In genomic region chr10:6039711-6040110, GRCh38 we compare ENCODE assay signal across 28 cellular contexts. TPM values are rescaled to one million over a fixed set of nuclear protein-coding genes. Genes with fewer than 3 reads are reported as not detected.
DNase-seq lines count a peak whose midpoint lies in the region; ATAC-seq and TF ChIP-seq lines count a peak whose summit lies in the region.
"Had no signal": no experiment of that assay in that cellular context is flagged by ENCODE, and none has a peak within 500 bp of the region (broad histone marks: within the 10 kb centered on the region; RNA-seq: fewer than 3 reads in every experiment).

No MANE protein-coding gene starts in this region.

- H3K9me3 Mint-ChIP-seq in activated naive CD4-positive, alpha-beta T cell treated with anti-CD3 and anti-CD28 coated beads, Interleukin-2, amount 10 ng/mL, durations not matched to agents 7 days and 5 days = peaks cover 5% of the 10 kb centered on the region
- no peaks in the 10 kb centered on the region for H3K9me3 Mint-ChIP-seq in activated CD4-positive, alpha-beta memory T cell treated with anti-CD3 and anti-CD28 coated beads, Interleukin-2, amount 10 ng/mL, durations not matched to agents 7 days and 5 days
- no peaks in the 10 kb centered on the region for H3K9me3 Mint-ChIP-seq in activated naive CD8-positive, alpha-beta T cell treated with anti-CD3 and anti-CD28 coated beads, Interleukin-2, amount 50 U/mL, for 24 hours
- peaks cover 0 to 6% (median 0%) of the 10 kb centered on the region in 7 donors for H3K9me3 Mint-ChIP-seq in CD14-positive monocyte

- intact Hi-C loops in CD14-positive monocyte (cut with micrococcal nuclease) = no loop called here

- H3K4me3 Mint-ChIP-seq in activated naive CD4-positive, alpha-beta T cell treated with anti-CD3 and anti-CD28 coated beads, Interleukin-2, amount 10 ng/mL, durations not matched to agents 7 days and 5 days = no peak overlapping the region
- H3K4me3 Mint-ChIP-seq in activated CD4-positive, alpha-beta memory T cell treated with anti-CD3 and anti-CD28 coated beads, Interleukin-2, amount 10 ng/mL, durations not matched to agents 7 days and 5 days = no peak overlapping the region
- H3K4me3 Mint-ChIP-seq in activated naive CD8-positive, alpha-beta T cell treated with anti-CD3 and anti-CD28 coated beads, Interleukin-2, amount 50 U/mL, for 24 hours = no peak overlapping the region
- H3K4me3 Mint-ChIP-seq in CD14-positive monocyte = no peak overlapping the region
- H3K4me3 Mint-ChIP-seq: stimulated activated naive B cell treated with anti-CD40 and anti-IgM and Interleukin-4, amounts not matched to agents 10 μg/mL and 1 μg/mL and 100 μg/mL, for 72 hours had no signal

- no peak for ATAC-seq in activated naive CD8-positive, alpha-beta T cell treated with anti-CD3 and anti-CD28 coated beads, Interleukin-2, amount 50 U/mL, for 24 hours
- ATAC-seq: esophagus mucosa; foreskin keratinocyte; heart left ventricle; K562; lower lobe of right lung; Panc1; right cardiac atrium; stimulated activated naive B cell treated with anti-CD40 and anti-IgM and Interleukin-4, amounts not matched to agents 10 μg/mL and 1 μg/mL and 100 μg/mL, for 72 hours had no signal

- peak overlapping the region; percentile 26 for H3K27ac Mint-ChIP-seq in activated naive CD4-positive, alpha-beta T cell treated with anti-CD3 and anti-CD28 coated beads, Interleukin-2, amount 10 ng/mL, durations not matched to agents 7 days and 5 days
- H3K27ac Mint-ChIP-seq in activated CD4-positive, alpha-beta memory T cell treated with anti-CD3 and anti-CD28 coated beads, Interleukin-2, amount 10 ng/mL, durations not matched to agents 7 days and 5 days = peak overlapping the region; percentile 47
- peak overlapping the region; percentile 53 for H3K27ac Mint-ChIP-seq in activated naive CD8-positive, alpha-beta T cell treated with anti-CD3 and anti-CD28 coated beads, Interleukin-2, amount 50 U/mL, for 24 hours
- H3K27ac Mint-ChIP-seq in CD14-positive monocyte = no peak overlapping the region
- H3K27ac Mint-ChIP-seq: stimulated activated naive B cell treated with anti-CD40 and anti-IgM and Interleukin-4, amounts not matched to agents 10 μg/mL and 1 μg/mL and 100 μg/mL, for 72 hours had no signal

- H3K27me3 Mint-ChIP-seq in activated naive CD4-positive, alpha-beta T cell treated with anti-CD3 and anti-CD28 coated beads, Interleukin-2, amount 10 ng/mL, durations not matched to agents 7 days and 5 days = no peaks in the 10 kb centered on the region
- H3K27me3 Mint-ChIP-seq in activated CD4-positive, alpha-beta memory T cell treated with anti-CD3 and anti-CD28 coated beads, Interleukin-2, amount 10 ng/mL, durations not matched to agents 7 days and 5 days = no peaks in the 10 kb centered on the region
- no peaks in the 10 kb centered on the region for H3K27me3 Mint-ChIP-seq in activated naive CD8-positive, alpha-beta T cell treated with anti-CD3 and anti-CD28 coated beads, Interleukin-2, amount 50 U/mL, for 24 hours
- H3K27me3 Mint-ChIP-seq in CD14-positive monocyte (ENCODE audit: low read depth in 3 of 3) = peaks cover 0 to 4% (median 0%) of the 10 kb centered on the region in 3 donors
- H3K27me3 Mint-ChIP-seq: stimulated activated naive B cell treated with anti-CD40 and anti-IgM and Interleukin-4, amounts not matched to agents 10 μg/mL and 1 μg/mL and 100 μg/mL, for 72 hours had no signal

- DNase-seq in activated naive CD4-positive, alpha-beta T cell treated with anti-CD3 and anti-CD28 coated beads, Interleukin-2, amount 10 ng/mL, durations not matched to agents 7 days and 5 days = no peak
- no peak for DNase-seq in activated naive CD4-positive, alpha-beta T cell (lab: John Stamatoyannopoulos, UW)
- DNase-seq in activated CD4-positive, alpha-beta memory T cell treated with anti-CD3 and anti-CD28 coated beads, Interleukin-2, amount 10 ng/mL, durations not matched to agents 7 days and 5 days = no peak
- no peak for DNase-seq in activated naive CD8-positive, alpha-beta T cell treated with anti-CD3 and anti-CD28 coated beads, Interleukin-2, amount 50 U/mL, for 24 hours
- peak; percentile 26 for DNase-seq in stimulated activated CD8-positive, alpha-beta memory T cell treated with anti-CD3 and anti-CD28 coated beads, Interleukin-4, amount 100 ng/mL, for 48 hours
- no peak for DNase-seq in NCI-H510A (lab: John Stamatoyannopoulos, UW)
- DNase-seq in CD14-positive monocyte (ENCODE audit: low spot score) = no peak
- DNase-seq: Calu3; DND-41; foreskin keratinocyte; heart left ventricle; kidney; lower lobe of right lung; NCI-H1105; NCI-H1930; NCI-H526; right cardiac atrium; SHP77; spleen; stimulated activated naive B cell treated with anti-CD40 and anti-IgM and Interleukin-4, amounts not matched to agents 10 μg/mL and 1 μg/mL and 100 μg/mL, for 72 hours; T1000; testis; WERI-Rb-1 had no signal

- peaks cover 86% of the 10 kb centered on the region for H3K4me1 Mint-ChIP-seq in activated naive CD4-positive, alpha-beta T cell treated with anti-CD3 and anti-CD28 coated beads, Interleukin-2, amount 10 ng/mL, durations not matched to agents 7 days and 5 days
- H3K4me1 Mint-ChIP-seq in activated CD4-positive, alpha-beta memory T cell treated with anti-CD3 and anti-CD28 coated beads, Interleukin-2, amount 10 ng/mL, durations not matched to agents 7 days and 5 days = peaks cover 87% of the 10 kb centered on the region
- H3K4me1 Mint-ChIP-seq in activated naive CD8-positive, alpha-beta T cell treated with anti-CD3 and anti-CD28 coated beads, Interleukin-2, amount 50 U/mL, for 24 hours = peaks cover 96% of the 10 kb centered on the region
- H3K4me1 Mint-ChIP-seq in CD14-positive monocyte = peaks cover 4% of the 10 kb centered on the region

- no peak for TF ChIP-seq CTCF in CD14-positive monocyte (IDR thresholded peaks at IDR 0.05)

- H3K36me3 Mint-ChIP-seq in activated naive CD4-positive, alpha-beta T cell treated with anti-CD3 and anti-CD28 coated beads, Interleukin-2, amount 10 ng/mL, durations not matched to agents 7 days and 5 days = peaks cover 77% of the 10 kb centered on the region
- H3K36me3 Mint-ChIP-seq in activated CD4-positive, alpha-beta memory T cell treated with anti-CD3 and anti-CD28 coated beads, Interleukin-2, amount 10 ng/mL, durations not matched to agents 7 days and 5 days (ENCODE audit: low read depth) = peaks cover 87% of the 10 kb centered on the region
- peaks cover 94% of the 10 kb centered on the region for H3K36me3 Mint-ChIP-seq in activated naive CD8-positive, alpha-beta T cell treated with anti-CD3 and anti-CD28 coated beads, Interleukin-2, amount 50 U/mL, for 24 hours (ENCODE audit: low read depth)
- H3K36me3 Mint-ChIP-seq in CD14-positive monocyte = no peaks in the 10 kb centered on the region

- CTCF ChIA-PET in activated naive CD4-positive, alpha-beta T cell treated with anti-CD3 and anti-CD28 coated beads, Interleukin-2, amount 10 ng/mL, durations not matched to agents 7 days and 5 days (lab: Charles Lee) = no interaction called here
- CTCF ChIA-PET in activated CD4-positive, alpha-beta memory T cell treated with anti-CD3 and anti-CD28 coated beads, Interleukin-2, amount 10 ng/mL, durations not matched to agents 7 days and 5 days (lab: Charles Lee) = interaction anchor here (0.9 to 1.4 kb wide), 2 partner anchors 48 to 133 kb away, joined by 3 to 5 read pairs; no protein-coding TSS in a partner anchor

- POLR2A ChIA-PET in activated CD4-positive, alpha-beta memory T cell treated with anti-CD3 and anti-CD28 coated beads, Interleukin-2, amount 10 ng/mL, durations not matched to agents 7 days and 5 days (lab: Charles Lee) = interaction anchor here (0.5 to 6.5 kb wide), 4 partner anchors 12 to 149 kb away, joined by 3 to 90 read pairs (median 4); partner anchors contain the start of gene FBH1

RNA-seq across cellular contexts. Expression of gene IL2RA, which starts 22.5 kb away (rescaled TPM):
- total RNA-seq in activated CD4-positive, alpha-beta memory T cell treated with anti-CD3 and anti-CD28 coated beads, Interleukin-2, amount 10 ng/mL, durations not matched to agents 7 days and 5 days = 100 to 1,000 TPM; 437 to 446 TPM
- polyA plus RNA-seq in CD14-positive monocyte = under 1 TPM in 1 of 2 donors, not detected in 1; 0.06 TPM
- total RNA-seq: Calu3, foreskin keratinocyte, HT1080, M059J had no signal
- polyA plus RNA-seq: foreskin keratinocyte, K562 had no signal

RNA-seq across cellular contexts. Expression of gene RBM17, which starts 49.1 kb away (rescaled TPM):
- total RNA-seq in activated CD4-positive, alpha-beta memory T cell treated with anti-CD3 and anti-CD28 coated beads, Interleukin-2, amount 10 ng/mL, durations not matched to agents 7 days and 5 days = 100 to 1,000 TPM; 155 to 157 TPM
- polyA plus RNA-seq in CD14-positive monocyte = 10 to 100 TPM; 44.5 to 51.4 TPM

Comparison
In these comparisons a context has a peak if more than half of its experiments do, and no peak if none do; other contexts are left out.
1. H3K27ac Mint-ChIP-seq: peak in activated naive CD4-positive, alpha-beta T cell treated with anti-CD3 and anti-CD28 coated beads, Interleukin-2, amount 10 ng/mL, durations not matched to agents 7 days and 5 days (single experiment), activated CD4-positive, alpha-beta memory T cell treated with anti-CD3 and anti-CD28 coated beads, Interleukin-2, amount 10 ng/mL, durations not matched to agents 7 days and 5 days (single experiment) and activated naive CD8-positive, alpha-beta T cell treated with anti-CD3 and anti-CD28 coated beads, Interleukin-2, amount 50 U/mL, for 24 hours (single experiment); none in CD14-positive monocyte (0 of 7).